Comparison of ENCODE assay signal across 9 cellular contexts in the genomic region with DNA sequence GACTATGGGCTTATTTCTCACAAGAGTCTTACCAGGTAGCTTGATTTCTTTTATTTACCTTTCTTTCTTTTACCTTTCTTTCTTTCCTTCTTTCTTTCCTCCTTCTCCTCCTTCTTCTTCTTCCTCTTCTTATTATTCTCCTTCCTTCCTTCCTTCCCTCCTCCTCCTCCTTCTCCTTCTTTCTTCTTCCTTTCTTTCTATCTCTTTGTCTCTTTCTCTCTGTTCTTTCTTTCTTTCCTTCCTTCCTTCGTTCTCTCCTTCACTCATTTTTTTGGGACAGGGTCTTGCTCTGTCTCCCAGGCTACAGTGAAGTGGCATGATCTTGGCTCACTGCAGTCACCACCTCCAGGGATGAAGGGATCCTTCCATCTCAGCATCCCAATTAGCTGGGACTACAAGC.
"Had no signal": no experiment of that assay in that cellular context is flagged by ENCODE, and none has a peak within 500 bp of the region (broad histone marks: within the 10 kb centered on the region; RNA-seq: fewer than 3 reads in every experiment).

No MANE protein-coding gene starts in this region.

- H3K27ac ChIP-seq: GM23248, HL-60, KMS-11 had no signal

- H3K9ac ChIP-seq: GM23248, KMS-11 had no signal

- H3K36me3 ChIP-seq: HAP-1 had no signal

- H3K4me2 ChIP-seq: KMS-11 had no signal

- DNase-seq: GM23248, GOT3, H7, IMR-90, KBM-7 had no signal

- H3K9me3 ChIP-seq: HAP-1 had no signal

- ATAC-seq: HCT116 had no signal

- H2AFZ ChIP-seq: GM23248 had no signal

- H3K4me3 ChIP-seq: GM23248, HAP-1 had no signal
